Comparison of ENCODE assay signal across 23 cellular contexts in the genomic region with DNA sequence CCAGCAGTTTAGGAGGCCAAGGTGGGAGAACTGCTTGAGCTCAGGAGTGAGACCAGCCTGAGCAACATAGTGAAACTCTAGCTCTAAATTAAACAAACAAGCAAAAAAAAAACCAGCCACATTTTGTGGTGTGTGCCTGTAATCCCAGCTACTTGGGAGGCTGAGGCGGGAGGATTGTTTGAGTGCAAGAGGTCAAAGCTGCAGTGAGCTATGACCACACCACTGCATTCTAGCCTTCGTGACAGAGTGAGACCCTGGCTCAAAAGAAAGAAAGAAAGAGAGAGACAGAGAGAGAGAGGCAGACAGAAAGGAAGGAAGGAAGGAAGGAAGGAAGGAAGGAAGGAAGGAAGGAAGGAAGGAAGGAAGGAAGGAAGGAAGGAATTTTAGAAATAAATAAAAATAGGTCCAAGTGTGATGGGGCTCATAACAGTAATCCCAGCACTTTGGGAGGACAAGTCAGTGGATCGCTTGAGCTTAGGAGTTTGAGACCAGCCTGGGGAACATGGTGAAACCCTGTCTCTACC. TPM values are rescaled to one million over a fixed set of nuclear protein-coding genes. Genes with fewer than 3 reads are reported as not detected.
DNase-seq lines count a peak whose midpoint lies in the region; ATAC-seq, FAIRE-seq and TF ChIP-seq lines count a peak whose summit lies in the region.
"Had no signal": no experiment of that assay in that cellular context is flagged by ENCODE, and none has a peak within 500 bp of the region (broad histone marks: within the 10 kb centered on the region; RNA-seq: fewer than 3 reads in every experiment).

No MANE protein-coding gene starts in this region.

- TF ChIP-seq EP300 in HepG2 (IDR thresholded peaks at IDR 0.05; ENCODE audit: low read depth in 2 of 2, low read length in 2 of 2), result no peak
- TF ChIP-seq EP300 in HepG2 (CRISPR knock-in tag; IDR thresholded peaks at IDR 0.05; ENCODE audit: borderline replicate concordance), result no peak

- H3K79me2 ChIP-seq in HepG2 (ENCODE audit: insufficient read depth, low read length) (no peaks in the 10 kb centered on the region), endothelial cell of umbilical vein (ENCODE audit: control insufficient read depth, insufficient read depth, low read length) (no peaks in the 10 kb centered on the region), hepatocyte (no peaks in the 10 kb centered on the region)

- no peaks in the 10 kb centered on the region for H3K9me1 ChIP-seq in endothelial cell of umbilical vein (replicated peaks; ENCODE audit: control insufficient read depth, extremely low read depth, insufficient read depth, low read length)

- peaks cover 16% of the 10 kb centered on the region for H3K4me1 Mint-ChIP-seq in nephron progenitor cell
- H3K4me1 Mint-ChIP-seq: B cell; CD4-positive, CD25-positive, alpha-beta regulatory T cell; CD8-positive, alpha-beta memory T cell had no signal

- H2AFZ ChIP-seq in HepG2 (ENCODE audit: low read length) (no peak overlapping the region), endothelial cell of umbilical vein (ENCODE audit: low read depth, low read length) (no peak overlapping the region), hepatocyte (no peak overlapping the region)

- H3K4me3 ChIP-seq in HepG2 (replicated peaks in 1 of 3; ENCODE audit: insufficient read depth in 1 of 3, low read depth in 2 of 3, low read length in 3 of 3), result no peak overlapping the region
- H3K4me3 ChIP-seq in right lobe of liver, result no peak overlapping the region
- H3K4me3 ChIP-seq in endothelial cell of umbilical vein (replicated peaks in 1 of 3; ENCODE audit: insufficient read depth in 1 of 3, low read depth in 1 of 3, low read length in 3 of 3), result no peak overlapping the region
- H3K4me3 ChIP-seq in hepatocyte, result no peak overlapping the region
- H3K4me3 ChIP-seq: A549, GM12878 had no signal

- no peak for DNase-seq in HepG2 (ENCODE audit: low spot score)
- DNase-seq in right lobe of liver, result no peak
- no peak for DNase-seq in endothelial cell of umbilical vein (ENCODE audit: low read depth, low spot score)
- DNase-seq in nephron progenitor cell, result no peak
- DNase-seq in hepatocyte (ENCODE audit: low spot score), result no peak
- no peak for DNase-seq in NCI-H446 (lab: John Stamatoyannopoulos, UW)
- DNase-seq in NCI-H1092 (lab: John Stamatoyannopoulos, UW), result no peak
- DNase-seq: C1 segment of cervical spinal cord; CD4-positive, CD25-positive, alpha-beta regulatory T cell; CD8-positive, alpha-beta memory T cell; COR-L47; DMS 273 treated with DMSO at 0.1 percent for 48 hours; DMS53; DND-41; EL; H9; IMR-90 had no signal

- H3K9me3 ChIP-seq in HepG2 (ENCODE audit: low read length) (no peaks in the 10 kb centered on the region), right lobe of liver (no peaks in the 10 kb centered on the region), endothelial cell of umbilical vein (replicated peaks; ENCODE audit: control insufficient read depth, insufficient read depth, low read length) (no peaks in the 10 kb centered on the region), hepatocyte (ENCODE audit: low read depth) (no peaks in the 10 kb centered on the region)
- H3K9me3 ChIP-seq: A549 had no signal

- H3K36me3 ChIP-seq in HepG2 (replicated peaks in 1 of 2; ENCODE audit: control insufficient read depth in 1 of 2, insufficient read depth in 2 of 2, low read length in 2 of 2) (no peaks in the 10 kb centered on the region), right lobe of liver (no peaks in the 10 kb centered on the region), endothelial cell of umbilical vein (ENCODE audit: control insufficient read depth in 2 of 2, extremely low read depth in 1 of 2, insufficient read depth in 2 of 2, low read length in 2 of 2) (no peaks in the 10 kb centered on the region), hepatocyte (replicated peaks; ENCODE audit: insufficient read depth, low read depth) (no peaks in the 10 kb centered on the region)

- H3K27ac Mint-ChIP-seq in nephron progenitor cell, result peak overlapping the region; percentile 82
- H3K27ac Mint-ChIP-seq: B cell; CD4-positive, CD25-positive, alpha-beta regulatory T cell; CD8-positive, alpha-beta memory T cell had no signal

- POLR2A ChIA-PET in HepG2 (lab: Yijun Ruan, JAX) (no interaction called here), endothelial cell of umbilical vein (lab: Charles Lee) (no interaction called here)

- dilution Hi-C loops in endothelial cell of umbilical vein (cut with MboI; ENCODE audit: extremely low pct_ligation_motif_present, low sequenced_read_pairs), result no loop called here

- H4K20me1 ChIP-seq in HepG2 (ENCODE audit: insufficient read depth, low read length) (no peaks in the 10 kb centered on the region), endothelial cell of umbilical vein (replicated peaks; ENCODE audit: control insufficient read depth, extremely low read depth, insufficient read depth, low read length) (no peaks in the 10 kb centered on the region), hepatocyte (ENCODE audit: insufficient read depth, poor library complexity, severe bottlenecking) (no peaks in the 10 kb centered on the region)

- H3K9me3 Mint-ChIP-seq in nephron progenitor cell, result peaks cover 13% of the 10 kb centered on the region

- no peak for TF ChIP-seq RAD21 in HepG2 (CRISPR knock-in tag; IDR thresholded peaks at IDR 0.05)

- CTCF ChIA-PET in HepG2 (lab: Yijun Ruan, JAX; ENCODE audit: low intra/inter-chr PET ratio, low total read pairs), result no interaction called here
- CTCF ChIA-PET in endothelial cell of umbilical vein (lab: Charles Lee), result no interaction called here

- no peak overlapping the region for H3K9ac ChIP-seq in HepG2 (ENCODE audit: insufficient read depth, low read depth, low read length)
- no peak overlapping the region for H3K9ac ChIP-seq in endothelial cell of umbilical vein (replicated peaks; ENCODE audit: extremely low read depth, insufficient read depth, low read length)

- FAIRE-seq in HepG2 (lab: Jason Lieb, UNC) (no peak), endothelial cell of umbilical vein (lab: Jason Lieb, UNC) (peak; percentile 50)
- FAIRE-seq: A549, GM12878, H1 had no signal

- H3K4me2 ChIP-seq in HepG2 (ENCODE audit: low read depth, low read length), result no peak overlapping the region
- H3K4me2 ChIP-seq in endothelial cell of umbilical vein (ENCODE audit: insufficient read depth, low read length), result no peak overlapping the region
- no peak overlapping the region for H3K4me2 ChIP-seq in hepatocyte
- H3K4me2 ChIP-seq: A549 had no signal

- H3K4me3 Mint-ChIP-seq in nephron progenitor cell, result no peak overlapping the region
- H3K4me3 Mint-ChIP-seq: B cell; CD4-positive, CD25-positive, alpha-beta regulatory T cell; CD8-positive, alpha-beta memory T cell; H9 had no signal

- H3K27me3 ChIP-seq in HepG2 (ENCODE audit: control insufficient read depth in 1 of 2, insufficient read depth in 2 of 2, low read length in 2 of 2), result peaks cover 0 to 4% of the 10 kb centered on the region in 2 experiments; a peak in 1 of 5 replicates
- H3K27me3 ChIP-seq in right lobe of liver, result no peaks in the 10 kb centered on the region
- H3K27me3 ChIP-seq in endothelial cell of umbilical vein (ENCODE audit: control insufficient read depth in 2 of 2, insufficient read depth in 2 of 2, low read length in 2 of 2), result no peaks in the 10 kb centered on the region
- H3K27me3 ChIP-seq in hepatocyte, result no peaks in the 10 kb centered on the region

- no peak for TF ChIP-seq CTCF in HepG2 (CRISPR knock-in tag; IDR thresholded peaks at IDR 0.05)
- TF ChIP-seq CTCF in right lobe of liver (IDR thresholded peaks at IDR 0.05), result no peak
- TF ChIP-seq CTCF in endothelial cell of umbilical vein (IDR thresholded peaks at IDR 0.05; ENCODE audit: extremely low read depth in 1 of 2, insufficient read depth in 1 of 2, low read depth in 1 of 2, low read length in 2 of 2), result no peak
- TF ChIP-seq CTCF in nephron progenitor cell (IDR thresholded peaks at IDR 0.05), result no peak
- no peak for TF ChIP-seq CTCF in hepatocyte (IDR thresholded peaks at IDR 0.05; ENCODE audit: poor library complexity)

- WGBS in HepG2 (ENCODE audit: low lambda C conversion rate), result 8% methylated on average over 3 of the region's 3 CpGs
- WGBS in right lobe of liver (ENCODE audit: insufficient coverage, low coverage, low lambda C conversion rate, missing lambda C conversion rate), result 79% methylated on average over 2 of the region's 3 CpGs
- WGBS in hepatocyte (ENCODE audit: low lambda C conversion rate, missing lambda C conversion rate), result 88% methylated on average over 3 of the region's 3 CpGs

- peaks cover 3% of the 10 kb centered on the region for H3K27me3 Mint-ChIP-seq in nephron progenitor cell (ENCODE audit: low read depth, poor library complexity)
- H3K27me3 Mint-ChIP-seq: CD8-positive, alpha-beta memory T cell had no signal

- intact Hi-C loops in HepG2 (cut with micrococcal nuclease; ENCODE audit: unreplicated experiment), result no loop called here
- intact Hi-C loops in right lobe of liver (cut with DNase I), result no loop called here
- intact Hi-C loops in endothelial cell of umbilical vein (cut with micrococcal nuclease), result no loop called here

- in situ Hi-C loops in HepG2 (cut with HindIII; ENCODE audit: extremely low pct_ligation_motif_present, low pct_unique_long_range_greater_than_20kb), result no loop called here

- ATAC-seq in HepG2 (no peak), right lobe of liver (no peak)
- ATAC-seq: A549, GM12878 had no signal

- H3K4me1 ChIP-seq in HepG2 (ENCODE audit: insufficient read depth, low read length) (no peaks in the 10 kb centered on the region), right lobe of liver (no peaks in the 10 kb centered on the region), endothelial cell of umbilical vein (ENCODE audit: control insufficient read depth, extremely low read depth, insufficient read depth, low read length) (no peaks in the 10 kb centered on the region), hepatocyte (ENCODE audit: insufficient read depth) (no peaks in the 10 kb centered on the region)
- H3K4me1 ChIP-seq: A549 had no signal

- no peak for TF ChIP-seq POLR2A in HepG2 (IDR thresholded peaks at IDR 0.05; ENCODE audit: insufficient read depth in 1 of 2, low read depth in 2 of 2, low read length in 2 of 2)
- no peak for TF ChIP-seq POLR2A in right lobe of liver (IDR thresholded peaks at IDR 0.05)
- TF ChIP-seq POLR2A in endothelial cell of umbilical vein (IDR thresholded peaks at IDR 0.05; ENCODE audit: low read depth, low read length), result no peak

- no peaks in the 10 kb centered on the region for H3K9me2 ChIP-seq in hepatocyte (replicated peaks; ENCODE audit: insufficient read depth)

- BruUV-seq in HepG2 (replicated peaks; lab: Mats Ljungman, UMichigan), result no TSS peak
- no TSS peak for BruUV-seq in endothelial cell of umbilical vein (replicated peaks; lab: Mats Ljungman, UMichigan)

- H3K27ac ChIP-seq in HepG2 (ENCODE audit: extremely low read length, insufficient read depth, low read length) (no peak overlapping the region), right lobe of liver (no peak overlapping the region), endothelial cell of umbilical vein (ENCODE audit: insufficient read depth, low read depth, low read length) (no peak overlapping the region), hepatocyte (no peak overlapping the region)
- H3K27ac ChIP-seq: 22Rv1, A549, HL-60 had no signal

- no peaks in the 10 kb centered on the region for H3K36me3 Mint-ChIP-seq in nephron progenitor cell (ENCODE audit: low read depth)
- H3K36me3 Mint-ChIP-seq: CD4-positive, CD25-positive, alpha-beta regulatory T cell had no signal

RNA-seq across cellular contexts. Expression of a gene that starts 38.7 kb away (rescaled TPM):
- total RNA-seq in HepG2 (2016; rRNA removed; fragmentation: Illumina TruSeq; extraction: Trizol) (16.3 and 24.8 TPM in 2 replicates), right lobe of liver (10 to 100 TPM; 15.8 to 23.2 (median 17.8) TPM), endothelial cell of umbilical vein (42.0 and 52.2 TPM in 2 replicates), hepatocyte (12.5 and 13.3 TPM in 2 replicates)
- total RNA-seq in HepG2 (2016; cell fraction: cytosol; rRNA removed; fragmentation: Illumina TruSeq; extraction: Trizol; ENCODE audit: low read depth), result 24.3 and 29.3 TPM in 2 replicates
- total RNA-seq in HepG2 (2016; cell fraction: insoluble cytoplasmic fraction; rRNA removed; fragmentation: Illumina TruSeq; extraction: Trizol), result 14.1 and 27.5 TPM in 2 replicates
- total RNA-seq in HepG2 (2016; cell fraction: membrane; rRNA removed; fragmentation: Illumina TruSeq; extraction: Trizol), result 13.9 and 14.8 TPM in 2 replicates
- total RNA-seq in HepG2 (2016; cell fraction: nucleus; rRNA removed; fragmentation: Illumina TruSeq; extraction: Trizol), result 30.1 and 36.3 TPM in 2 replicates
- polyA plus RNA-seq in HepG2 (2011; rRNA removed) (17.8 and 23.5 TPM in 2 replicates), endothelial cell of umbilical vein (42.9 and 50.3 TPM in 2 replicates), hepatocyte (8.2 and 8.7 TPM in 2 replicates)
- 15.1 TPM in 2 replicates for polyA plus RNA-seq in HepG2 (2011; cell fraction: cytosol; rRNA removed)
- 38.4 and 48.0 TPM in 2 replicates for polyA plus RNA-seq in HepG2 (2011; cell fraction: nucleus; rRNA removed)
- 18.0 and 20.2 TPM in 2 replicates for polyA plus RNA-seq in HepG2 (2012)
- polyA plus RNA-seq in HepG2 (2016; cell fraction: cytosol; fragmentation: Illumina TruSeq; extraction: Trizol; ENCODE audit: low read depth), result 0.89 and 1.1 TPM in 2 replicates
- 10.0 and 13.0 TPM in 2 replicates for polyA plus RNA-seq in HepG2 (2016; cell fraction: insoluble cytoplasmic fraction; fragmentation: Illumina TruSeq; extraction: Trizol; ENCODE audit: low read depth)
- 3.6 and 4.4 TPM in 2 replicates for polyA plus RNA-seq in HepG2 (2016; cell fraction: membrane; fragmentation: Illumina TruSeq; extraction: Trizol; ENCODE audit: low read depth)
- 39.1 and 41.4 TPM in 2 replicates for polyA plus RNA-seq in HepG2 (2016; cell fraction: nucleus; fragmentation: Illumina TruSeq; extraction: Trizol; ENCODE audit: insufficient read depth, low read depth)
- polyA minus RNA-seq in HepG2 (2011; rRNA and poly(A)+ RNA removed; ENCODE audit: low replicate concordance), result 0.94 and 60.0 TPM in 2 replicates
- 12.2 and 17.4 TPM in 2 replicates for polyA minus RNA-seq in HepG2 (2011; cell fraction: cytosol; rRNA and poly(A)+ RNA removed)
- 26.6 and 27.2 TPM in 2 replicates for polyA minus RNA-seq in HepG2 (2011; cell fraction: nucleus; rRNA and poly(A)+ RNA removed)
- 39.7 and 42.1 TPM in 2 replicates for polyA plus RNA-seq in endothelial cell of umbilical vein (2011; cell fraction: cytosol; rRNA removed)
- polyA plus RNA-seq in endothelial cell of umbilical vein (2011; cell fraction: nucleus; rRNA removed), result 95.9 and 117 TPM in 2 replicates
- 27.0 and 38.8 TPM in 2 replicates for polyA plus RNA-seq in endothelial cell of umbilical vein (2012)
- polyA minus RNA-seq in endothelial cell of umbilical vein, result 133 and 193 TPM in 2 replicates
- 1.8 TPM for polyA minus RNA-seq in endothelial cell of umbilical vein (2011; cell fraction: cytosol; rRNA and poly(A)+ RNA removed)
- polyA minus RNA-seq in endothelial cell of umbilical vein (2011; cell fraction: nucleus; rRNA and poly(A)+ RNA removed), result 67.0 and 113 TPM in 2 replicates
